In genomic region chr13:44079413-44080205, GRCh38 we compare ENCODE assay signal across 13 cellular contexts.
"Had no signal": no experiment of that assay in that cellular context is flagged by ENCODE, and none has a peak within 500 bp of the region (broad histone marks: within the 10 kb centered on the region; RNA-seq: fewer than 3 reads in every experiment).

No MANE protein-coding gene starts in this region.

- H3K36me3 Mint-ChIP-seq: mesothelial cell of epicardium, type B pancreatic cell had no signal

- H3K4me1 ChIP-seq: pancreas had no signal

- H3K9me3 ChIP-seq: pancreas, sigmoid colon had no signal

- H3K4me3 ChIP-seq: dorsolateral prefrontal cortex, hepatocyte, pancreas, sigmoid colon had no signal

- H3K4me3 Mint-ChIP-seq: mesothelial cell of epicardium; stimulated activated naive CD8-positive, alpha-beta T cell treated with anti-CD3 and anti-CD28 coated beads, Interleukin-15, amount 100 ng/mL, for 72 hours; T-helper 2 cell treated with Interferon-gamma antibody and Interleukin-4, amounts not matched to agents 5 μg/mL and 100 μg/mL, for 36 hours; type B pancreatic cell had no signal

- H3K27ac Mint-ChIP-seq: mesothelial cell of epicardium; stimulated activated naive CD8-positive, alpha-beta T cell treated with anti-CD3 and anti-CD28 coated beads, Interleukin-15, amount 100 ng/mL, for 72 hours; T-helper 2 cell treated with Interferon-gamma antibody and Interleukin-4, amounts not matched to agents 5 μg/mL and 100 μg/mL, for 36 hours; type B pancreatic cell had no signal

- H3K27me3 ChIP-seq: dorsolateral prefrontal cortex, hepatocyte, pancreas, sigmoid colon had no signal

- DNase-seq: activated CD4-positive, alpha-beta T cell treated with anti-CD3 and anti-CD28 coated beads, Interleukin-2, amount 50 U/mL, for 48 hours; activated CD4-positive, CD25-positive, alpha-beta regulatory T cell treated with anti-CD3 and anti-CD28 coated beads, Interleukin-2, amount 50 U/mL, for 72 hours; activated naive CD4-positive, alpha-beta T cell treated with anti-CD3 and anti-CD28 coated beads, Interleukin-2, amount 50 U/mL, for 16 hours; activated T-cell treated with anti-CD3 and anti-CD28 coated beads, Interleukin-2, amount 50 U/mL, for 1 hour; pancreas; sigmoid colon; stimulated activated CD4-positive, alpha-beta T cell treated with anti-CD3 and anti-CD28 coated beads, Interleukin-1b, Interleukin-23, amount 100 ng/mL, for 48 hours; stimulated activated naive CD8-positive, alpha-beta T cell treated with anti-CD3 and anti-CD28 coated beads, Interleukin-15, amount 100 ng/mL, for 72 hours had no signal

- H3K9me3 Mint-ChIP-seq: T-helper 2 cell treated with Interferon-gamma antibody and Interleukin-4, amounts not matched to agents 5 μg/mL and 100 μg/mL, for 36 hours had no signal

- ATAC-seq: pancreas; stimulated activated naive CD8-positive, alpha-beta T cell treated with anti-CD3 and anti-CD28 coated beads, Interleukin-15, amount 100 ng/mL, for 72 hours had no signal

- H3K27ac ChIP-seq: hepatocyte, pancreas, sigmoid colon had no signal

- H3K36me3 ChIP-seq: pancreas, sigmoid colon had no signal
